ENCODE assay signal across 9 cellular contexts in the genomic region with DNA sequence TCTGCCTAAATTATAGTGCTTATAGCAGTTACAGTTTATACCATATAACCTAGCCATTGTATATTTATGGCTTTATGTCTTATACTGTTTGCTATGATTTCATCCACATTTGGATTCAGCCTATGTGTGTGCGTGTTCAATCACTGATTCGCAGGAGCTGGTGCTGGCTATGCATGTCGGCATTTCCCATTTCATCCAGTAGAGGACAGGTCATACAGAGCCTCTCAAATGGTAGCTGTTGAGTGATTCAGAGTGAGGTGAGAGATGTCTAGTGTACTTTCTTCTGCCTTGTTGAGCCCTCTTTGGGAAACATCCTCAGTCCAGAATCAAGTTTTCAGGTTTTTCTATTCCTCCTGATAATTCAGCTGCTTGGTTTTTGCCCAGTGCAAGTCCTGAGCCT.
DNase-seq lines count a peak whose midpoint lies in the region; ATAC-seq and TF ChIP-seq lines count a peak whose summit lies in the region.
"Had no signal": no experiment of that assay in that cellular context is flagged by ENCODE, and none has a peak within 500 bp of the region (broad histone marks: within the 10 kb centered on the region; RNA-seq: fewer than 3 reads in every experiment).

No MANE protein-coding gene starts in this region.

- peak in 4 of 6 experiments; percentile 17 to 34 (median 26) for TF ChIP-seq CTCF in adrenal gland (IDR thresholded peaks at IDR 0.05)
- TF ChIP-seq CTCF in hepatocyte (IDR thresholded peaks at IDR 0.05; ENCODE audit: poor library complexity) = peak; percentile 50
- peak; percentile 42 for TF ChIP-seq CTCF in upper lobe of right lung (IDR thresholded peaks at IDR 0.05)
- no peak for TF ChIP-seq CTCF in CD8-positive, alpha-beta T cell (IDR thresholded peaks at IDR 0.05)

- H3K4me2 ChIP-seq in hepatocyte = no peak overlapping the region

- intact Hi-C loops in activated naive CD4-positive, alpha-beta T cell treated with anti-CD3 and anti-CD28 coated beads for 36 hours (cut with micrococcal nuclease) = loop anchor here (1.0 to 5.0 kb wide), 2 partner anchors 189 to 637 kb away; no protein-coding TSS in a partner anchor
- intact Hi-C loops in adrenal gland (cut with DNase I) = loop anchor here (5.0 to 10.0 kb wide), 2 partner anchors 95 to 148 kb away; no protein-coding TSS in a partner anchor
- intact Hi-C loops in upper lobe of right lung (cut with DNase I) = loop anchor here (10.0 kb wide), 1 partner anchor 145 kb away; no protein-coding TSS in a partner anchor
- intact Hi-C loops in CD8-positive, alpha-beta T cell (cut with DNase I, micrococcal nuclease) = no loop called here

- no peak for TF ChIP-seq POLR2A in adrenal gland (IDR thresholded peaks at IDR 0.05)

- H3K27ac Mint-ChIP-seq in activated naive CD4-positive, alpha-beta T cell treated with anti-CD3 and anti-CD28 coated beads for 36 hours = no peak overlapping the region
- H3K27ac Mint-ChIP-seq in activated naive CD4-positive, alpha-beta T cell treated with anti-CD3 and anti-CD28 coated beads, Interleukin-2, amount 50 U/mL, for 72 hours = no peak overlapping the region
- no peak overlapping the region for H3K27ac Mint-ChIP-seq in CD8-positive, alpha-beta T cell
- H3K27ac Mint-ChIP-seq: activated B cell treated with CpG ODN at 0.5 μM for 24 hours had no signal

- H3K4me1 Mint-ChIP-seq in activated naive CD4-positive, alpha-beta T cell treated with anti-CD3 and anti-CD28 coated beads for 36 hours (ENCODE audit: low read depth) = peaks cover 18% of the 10 kb centered on the region
- H3K4me1 Mint-ChIP-seq in CD8-positive, alpha-beta T cell (ENCODE audit: low read depth) = peaks cover 6% of the 10 kb centered on the region

- H2AFZ ChIP-seq in hepatocyte = no peak overlapping the region

- DNase-seq in activated naive CD4-positive, alpha-beta T cell treated with anti-CD3 and anti-CD28 coated beads for 36 hours = peak; percentile 12
- no peak for DNase-seq in activated naive CD4-positive, alpha-beta T cell treated with anti-CD3 and anti-CD28 coated beads, Interleukin-2, amount 50 U/mL, for 72 hours (ENCODE audit: low spot score in 2 of 2)
- DNase-seq in adrenal gland (no peak), hepatocyte (ENCODE audit: low spot score) (peak; percentile 58), upper lobe of right lung (no peak)
- DNase-seq in CD8-positive, alpha-beta T cell = no peak
- DNase-seq: activated B cell treated with CpG ODN at 0.5 μM for 24 hours had no signal

- H3K36me3 Mint-ChIP-seq in activated naive CD4-positive, alpha-beta T cell treated with anti-CD3 and anti-CD28 coated beads for 36 hours (ENCODE audit: low read depth) = no peaks in the 10 kb centered on the region
- H3K36me3 Mint-ChIP-seq in activated naive CD4-positive, alpha-beta T cell treated with anti-CD3 and anti-CD28 coated beads, Interleukin-2, amount 50 U/mL, for 72 hours = no peaks in the 10 kb centered on the region
- no peaks in the 10 kb centered on the region for H3K36me3 Mint-ChIP-seq in CD8-positive, alpha-beta T cell

- peaks cover 0 to 11% of the 10 kb centered on the region in 2 donors for H3K4me1 ChIP-seq in adrenal gland (replicated peaks in 1 of 2)
- H3K4me1 ChIP-seq in hepatocyte (ENCODE audit: insufficient read depth) = no peaks in the 10 kb centered on the region
- H3K4me1 ChIP-seq in upper lobe of right lung = peaks cover 15% of the 10 kb centered on the region
- H3K4me1 ChIP-seq in CD8-positive, alpha-beta T cell (ENCODE audit: insufficient read depth, low read length) = no peaks in the 10 kb centered on the region

- H3K9me3 Mint-ChIP-seq in activated naive CD4-positive, alpha-beta T cell treated with anti-CD3 and anti-CD28 coated beads for 36 hours = no peaks in the 10 kb centered on the region
- H3K9me3 Mint-ChIP-seq in activated naive CD4-positive, alpha-beta T cell treated with anti-CD3 and anti-CD28 coated beads, Interleukin-2, amount 50 U/mL, for 72 hours = no peaks in the 10 kb centered on the region
- no peaks in the 10 kb centered on the region for H3K9me3 Mint-ChIP-seq in CD8-positive, alpha-beta T cell
- H3K9me3 Mint-ChIP-seq: activated B cell treated with CpG ODN at 0.5 μM for 24 hours had no signal

- POLR2A ChIA-PET in CD8-positive, alpha-beta T cell (lab: Charles Lee) = no interaction called here

- no peaks in the 10 kb centered on the region for H4K20me1 ChIP-seq in hepatocyte (ENCODE audit: insufficient read depth, poor library complexity, severe bottlenecking)

- H3K27me3 Mint-ChIP-seq in activated naive CD4-positive, alpha-beta T cell treated with anti-CD3 and anti-CD28 coated beads for 36 hours (ENCODE audit: low read depth) = no peaks in the 10 kb centered on the region
- H3K27me3 Mint-ChIP-seq in CD8-positive, alpha-beta T cell (ENCODE audit: low read depth) = no peaks in the 10 kb centered on the region
- H3K27me3 Mint-ChIP-seq: activated B cell treated with CpG ODN at 0.5 μM for 24 hours had no signal

- WGBS in adrenal gland, 4 donors = 60 to 84% (median 71%) methylated on average over 3 of the region's 3 CpGs
- WGBS in hepatocyte (ENCODE audit: low lambda C conversion rate, missing lambda C conversion rate) = 63% methylated on average over 3 of the region's 3 CpGs

- no peak overlapping the region for H3K4me3 Mint-ChIP-seq in activated naive CD4-positive, alpha-beta T cell treated with anti-CD3 and anti-CD28 coated beads for 36 hours
- H3K4me3 Mint-ChIP-seq in CD8-positive, alpha-beta T cell = no peak overlapping the region
- H3K4me3 Mint-ChIP-seq: activated B cell treated with CpG ODN at 0.5 μM for 24 hours had no signal

- ATAC-seq in activated naive CD4-positive, alpha-beta T cell treated with anti-CD3 and anti-CD28 coated beads, Interleukin-2, amount 50 U/mL, for 72 hours = no peak
- ATAC-seq in upper lobe of right lung (peak; percentile 48), HG02973 (IDR thresholded peaks at IDR 0.05; ENCODE audit: unreplicated experiment) (no peak), HG03354 (IDR thresholded peaks at IDR 0.05; ENCODE audit: poor library complexity, severe bottlenecking, unreplicated experiment) (no peak)
- no peak for ATAC-seq in CD8-positive, alpha-beta T cell

- H3K27me3 ChIP-seq in adrenal gland (no peaks in the 10 kb centered on the region), hepatocyte (no peaks in the 10 kb centered on the region), upper lobe of right lung (no peaks in the 10 kb centered on the region)
- H3K27me3 ChIP-seq in CD8-positive, alpha-beta T cell (ENCODE audit: insufficient read depth, low read length) = no peaks in the 10 kb centered on the region

- CTCF ChIA-PET in activated naive CD4-positive, alpha-beta T cell treated with anti-CD3 and anti-CD28 coated beads for 36 hours (lab: Charles Lee) = interaction anchor here (0.9 to 9.3 kb wide), 7 partner anchors 11 to 148 kb away, joined by 3 to 312 read pairs (median 3); no protein-coding TSS in a partner anchor
- CTCF ChIA-PET in CD8-positive, alpha-beta T cell (lab: Charles Lee) = interaction anchor here (10.6 kb wide), 1 partner anchor 152 kb away, joined by 316 read pairs; no protein-coding TSS in a partner anchor

- no peaks in the 10 kb centered on the region for H3K9me2 ChIP-seq in hepatocyte (replicated peaks; ENCODE audit: insufficient read depth)

- no peaks in the 10 kb centered on the region for H3K79me2 ChIP-seq in hepatocyte

- H3K36me3 ChIP-seq in adrenal gland (replicated peaks in 1 of 2) (no peaks in the 10 kb centered on the region), hepatocyte (replicated peaks; ENCODE audit: insufficient read depth, low read depth) (no peaks in the 10 kb centered on the region), upper lobe of right lung (peaks cover 39% of the 10 kb centered on the region)
- H3K36me3 ChIP-seq in CD8-positive, alpha-beta T cell (ENCODE audit: insufficient read depth, low read length) = no peaks in the 10 kb centered on the region

- H3K27ac ChIP-seq in adrenal gland = no peak overlapping the region
- H3K27ac ChIP-seq in hepatocyte = no peak overlapping the region
- H3K27ac ChIP-seq in upper lobe of right lung = no peak overlapping the region
- no peak overlapping the region for H3K27ac ChIP-seq in CD8-positive, alpha-beta T cell (ENCODE audit: low read depth, low read length)

- H3K4me3 ChIP-seq in adrenal gland (no peak overlapping the region), hepatocyte (no peak overlapping the region), upper lobe of right lung (no peak overlapping the region)
- H3K4me3 ChIP-seq in CD8-positive, alpha-beta T cell (ENCODE audit: low read depth, low read length) = no peak overlapping the region

- H3K9me3 ChIP-seq in adrenal gland (replicated peaks in 1 of 3) = no peaks in the 10 kb centered on the region
- no peaks in the 10 kb centered on the region for H3K9me3 ChIP-seq in hepatocyte (ENCODE audit: low read depth)
- H3K9me3 ChIP-seq in upper lobe of right lung = no peaks in the 10 kb centered on the region
- H3K9me3 ChIP-seq in CD8-positive, alpha-beta T cell (ENCODE audit: low read length) = no peaks in the 10 kb centered on the region

Comparison
In these comparisons a context has a peak if more than half of its experiments do, and no peak if none do; other contexts are left out.
1. DNase-seq: peak in activated naive CD4-positive, alpha-beta T cell treated with anti-CD3 and anti-CD28 coated beads for 36 hours (single experiment) and hepatocyte (single experiment); none in activated naive CD4-positive, alpha-beta T cell treated with anti-CD3 and anti-CD28 coated beads, Interleukin-2, amount 50 U/mL, for 72 hours (0 of 2), adrenal gland (0 of 7), upper lobe of right lung (single experiment) and CD8-positive, alpha-beta T cell (0 of 7).
2. intact Hi-C loops: an anchor here in activated naive CD4-positive, alpha-beta T cell treated with anti-CD3 and anti-CD28 coated beads for 36 hours (1.0 to 5.0 kb wide), adrenal gland (5.0 to 10.0 kb wide) and upper lobe of right lung (10.0 kb wide); none called in CD8-positive, alpha-beta T cell.